Comparison of ENCODE assay signal across 1 cellular context in genomic region chr4:40515398-40516293, GRCh38.
TF ChIP-seq lines count a peak whose summit lies in the region.

No MANE protein-coding gene starts in this region.

TF ChIP-seq in GM12878, 131 proteins besides CTCF, POLR2A, EP300 and RAD21 (continued from another document):
- TF ChIP-seq E4F1 (IDR thresholded peaks at IDR 0.05; ENCODE audit: borderline replicate concordance, partially characterized antibody) = no peak
- TF ChIP-seq TARDBP (IDR thresholded peaks at IDR 0.05; ENCODE audit: borderline replicate concordance) = no peak
- TF ChIP-seq NKRF (conservative IDR thresholded peaks at IDR 0.05) = 0 out of 2 replicates have a peak, but pooled peaks have one; percentile 44
- TF ChIP-seq SUZ12 (IDR thresholded peaks at IDR 0.05; ENCODE audit: unreplicated experiment) = no peak
- no peak for TF ChIP-seq IRF3 (IDR thresholded peaks at IDR 0.05)
